Comparison of ENCODE assay signal across 22 cellular contexts in the genomic region with DNA sequence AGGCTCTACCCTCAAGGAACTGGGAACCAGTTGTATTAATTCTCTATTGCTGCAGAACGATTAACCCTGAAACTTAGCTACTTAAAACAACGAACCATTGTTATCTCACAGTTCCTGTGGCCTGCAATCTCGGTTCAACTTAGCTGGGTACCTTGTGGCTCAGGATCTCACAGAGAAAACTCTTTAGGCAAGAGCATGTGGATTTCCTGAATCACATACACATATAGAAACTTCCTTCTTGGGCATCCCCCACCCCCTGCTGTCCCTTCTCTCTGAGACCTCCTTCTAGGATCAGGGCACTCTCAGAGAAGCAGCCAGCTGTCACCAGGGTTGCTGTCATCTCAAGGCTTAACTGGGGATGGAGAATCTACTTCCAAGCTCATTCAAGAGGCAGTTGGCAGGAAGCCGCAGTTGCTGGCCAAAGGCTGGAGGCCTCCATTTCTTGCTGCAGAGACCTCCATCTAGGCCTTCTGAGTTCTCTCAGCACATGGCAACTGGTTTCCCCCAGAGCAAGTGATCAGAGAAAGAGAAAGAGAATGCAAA. TPM values are rescaled to one million over a fixed set of nuclear protein-coding genes. Genes with fewer than 3 reads are reported as not detected.
A peak's percentile ranks its signal among the peaks of the same experiment; 100 is the strongest.
DNase-seq lines count a peak whose midpoint lies in the region; ATAC-seq and TF ChIP-seq lines count a peak whose summit lies in the region.
"Had no signal": no experiment of that assay in that cellular context is flagged by ENCODE, and none has a peak within 500 bp of the region (broad histone marks: within the 10 kb centered on the region; RNA-seq: fewer than 3 reads in every experiment).

No MANE protein-coding gene starts in this region.

- TF ChIP-seq POLR2A in erythroblast (IDR thresholded peaks at IDR 0.05; ENCODE audit: low read length), result no peak

- ATAC-seq in left cardiac atrium (no peak), GM21786 (IDR thresholded peaks at IDR 0.05; ENCODE audit: unreplicated experiment) (peak; percentile 43)
- ATAC-seq: SK-N-SH treated with all-trans-retinoic acid at 6 μM for 48 hours had no signal

- intact Hi-C loops in cardiac septum (cut with DNase I) (no loop called here), left cardiac atrium (cut with DNase I) (no loop called here)

- DNase-seq in NCI-H524 (lab: John Stamatoyannopoulos, UW) (peak; percentile 33 to 62), NCI-H524 treated with DMSO at 0.1 percent for 48 hours (lab: John Stamatoyannopoulos, UW) (no peak), cardiac septum (ENCODE audit: low spot score) (peak; percentile 33), left cardiac atrium (no peak), islet precursor cell (peak; percentile 31), erythroblast (lab: John Stamatoyannopoulos, UW) (no peak), hepatic stellate cell (ENCODE audit: low spot score) (no peak)
- DNase-seq: ACHN; Caco-2; CD4-positive, alpha-beta memory T cell; DND-41; GM23248; NCI-H1105; NCI-H146; NCI-H2029; NCI-H2227 treated with DMSO at 0.1 percent for 48 hours; NCI-H510A; NCI-H774; Peyer's patch had no signal

RNA-seq across cellular contexts. Expression of a gene that starts 28.5 kb away (rescaled TPM):
- total RNA-seq in cardiac septum (0.08 TPM), left cardiac atrium (10 to 100 TPM in 1 of 2 donors, 1 to 10 TPM in 1; 4.3 to 10.3 TPM)
- total RNA-seq: Caco-2; CD4-positive, alpha-beta memory T cell; GM23248; OCI-LY7 had no signal

RNA-seq across cellular contexts. Expression of a gene that starts 37.9 kb away (rescaled TPM):
- total RNA-seq in cardiac septum, result 6.7 TPM
- total RNA-seq in left cardiac atrium, result 10 to 100 TPM in 1 of 2 donors, 1 to 10 TPM in 1; 9.2 to 10.8 TPM

Comparison
In these comparisons a context has a peak if more than half of its experiments do, and no peak if none do; other contexts are left out.
1. DNase-seq: peak in NCI-H524 (2 of 2), cardiac septum (single experiment) and islet precursor cell (single experiment); none in NCI-H524 treated with DMSO at 0.1 percent for 48 hours (single experiment), left cardiac atrium (single experiment), erythroblast (0 of 2) and hepatic stellate cell (single experiment).